ENCODE assay signal across 21 cellular contexts in the genomic region with DNA sequence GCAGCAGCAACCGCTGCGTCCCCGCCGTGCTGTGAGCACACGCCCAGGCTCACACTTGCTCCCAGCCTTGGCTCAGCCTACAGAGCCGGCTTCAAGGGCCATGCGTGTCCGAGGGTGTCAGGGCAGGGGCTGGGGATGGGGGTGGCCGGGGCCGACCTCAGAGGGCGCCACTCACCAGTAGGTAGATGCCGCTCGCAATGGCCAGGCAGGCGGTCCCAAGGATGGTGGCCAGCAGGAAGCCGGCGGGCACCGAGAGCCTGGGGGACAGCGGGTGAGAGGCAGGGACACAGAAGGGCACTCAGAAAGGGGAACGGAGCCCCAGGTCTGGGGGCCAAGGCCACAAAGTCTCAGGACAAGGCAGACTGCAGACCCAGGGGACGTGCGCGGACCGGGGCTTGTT. TPM values are rescaled to one million over a fixed set of nuclear protein-coding genes. Genes with fewer than 3 reads are reported as not detected.
DNase-seq lines count a peak whose midpoint lies in the region; ATAC-seq and TF ChIP-seq lines count a peak whose summit lies in the region.
"Had no signal": no experiment of that assay in that cellular context is flagged by ENCODE, and none has a peak within 500 bp of the region (broad histone marks: within the 10 kb centered on the region; RNA-seq: fewer than 3 reads in every experiment).

No MANE protein-coding gene starts in this region.

- H3K27ac Mint-ChIP-seq in GM23338 (peak overlapping the region; percentile 81; the same call in 1 of the 2 replicates), endodermal cell (no peak overlapping the region)
- H3K27ac Mint-ChIP-seq: CD8-positive, alpha-beta T cell had no signal

- H3K27ac ChIP-seq in BLaER1 (0 out of 2 replicates have a peak overlapping the region, but pooled peaks have one; percentile 70), GM23338 (ENCODE audit: low read depth) (no peak overlapping the region), endodermal cell (ENCODE audit: low read depth, low read length) (peak overlapping the region; percentile 24), neutrophil (peak overlapping the region; percentile 95), heart left ventricle (no peak overlapping the region)
- H3K27ac ChIP-seq: Peyer's patch, SJCRH30 had no signal

- H3K27me3 Mint-ChIP-seq in GM23338 (ENCODE audit: insufficient read depth, low read depth, poor library complexity) (peaks cover 18% of the 10 kb centered on the region), endodermal cell (ENCODE audit: insufficient read depth) (no peaks in the 10 kb centered on the region)

- TF ChIP-seq POLR2A in heart left ventricle (IDR thresholded peaks at IDR 0.05), result no peak

- no peaks in the 10 kb centered on the region for H3K9me3 ChIP-seq in BLaER1
- no peaks in the 10 kb centered on the region for H3K9me3 ChIP-seq in endodermal cell (ENCODE audit: control insufficient read depth, low read length)
- H3K9me3 ChIP-seq in neutrophil, result no peaks in the 10 kb centered on the region
- H3K9me3 ChIP-seq in heart left ventricle, result no peaks in the 10 kb centered on the region
- H3K9me3 ChIP-seq: HAP-1, Peyer's patch, SJCRH30 had no signal

- peaks cover 85% of the 10 kb centered on the region for H3K4me1 ChIP-seq in BLaER1
- peaks cover 7% of the 10 kb centered on the region; the same call in 1 of the 2 replicates for H3K4me1 ChIP-seq in GM23338 (ENCODE audit: insufficient read depth)
- H3K4me1 ChIP-seq in endodermal cell (ENCODE audit: control insufficient read depth, insufficient read depth, low read length), result no peaks in the 10 kb centered on the region
- H3K4me1 ChIP-seq in neutrophil (ENCODE audit: control insufficient read depth in 1 of 2, insufficient read depth in 1 of 2, low read depth in 1 of 2, low read length in 1 of 2), result peaks cover 30 to 44% of the 10 kb centered on the region in 2 experiments
- H3K4me1 ChIP-seq in heart left ventricle, result peaks cover 0 to 34% (median 6%) of the 10 kb centered on the region in 12 donors
- H3K4me1 ChIP-seq: HAP-1 had no signal

- WGBS in endodermal cell (ENCODE audit: insufficient coverage in 1 of 2, insufficient read length in 1 of 2), 2 experiments, result 92% methylated on average over 20 to 23 of the region's 23 CpGs
- WGBS in heart left ventricle, 4 donors, result 89 to 95% (median 92%) methylated on average over 16 to 23 of the region's 23 CpGs

- TF ChIP-seq CTCF in GM23338 (conservative IDR thresholded peaks at IDR 0.05; ENCODE audit: low read depth in 2 of 2) (peak in 1 of 2 experiments; percentile 20; a peak in 2 of 4 replicates), endodermal cell (conservative IDR thresholded peaks at IDR 0.05) (no peak), neutrophil (IDR thresholded peaks at IDR 0.05) (no peak), heart left ventricle (IDR thresholded peaks at IDR 0.05) (no peak), foreskin fibroblast (IDR thresholded peaks at IDR 0.05; ENCODE audit: low read depth, low read length) (no peak)

- H3K9me2 ChIP-seq in GM23338 (ENCODE audit: insufficient read depth), result no peaks in the 10 kb centered on the region

- H3K4me2 ChIP-seq in BLaER1 (peak overlapping the region; percentile 100), GM23338 (no peak overlapping the region)

- H3F3A ChIP-seq in GM23338 (replicated peaks; ENCODE audit: low read depth), result 0 out of 2 replicates have a peak, but pooled peaks cover 3% of the 10 kb centered on the region

- H3K4me1 Mint-ChIP-seq in GM23338 (peaks cover 11% of the 10 kb centered on the region), endodermal cell (peaks cover 5% of the 10 kb centered on the region)

- H3K36me3 Mint-ChIP-seq in GM23338 (ENCODE audit: low read depth), result peaks cover 21% of the 10 kb centered on the region; the same call in 2 of the 3 replicates
- H3K36me3 Mint-ChIP-seq in endodermal cell (ENCODE audit: low read depth), result peaks cover 16% of the 10 kb centered on the region

- intact Hi-C loops in heart left ventricle (cut with DNase I), result no loop called here

- no peak for DNase-seq in GM23338 (ENCODE audit: low spot score)
- no peak for DNase-seq in endodermal cell
- DNase-seq in heart left ventricle, result no peak
- no peak for DNase-seq in foreskin fibroblast
- DNase-seq: C1 segment of cervical spinal cord; CD8-positive, alpha-beta T cell; Kasumi-1; NCI-H1417; NCI-H1694 treated with DMSO at 0.1 percent for 48 hours; NCI-H2081 treated with DMSO at 0.1 percent for 48 hours; NCI-H2171 treated with DMSO at 0.1 percent for 48 hours; NCI-H524 treated with DMSO at 0.1 percent for 48 hours; NCI-H82; Peyer's patch; SJCRH30 had no signal

- no peak overlapping the region for H3K4me3 Mint-ChIP-seq in GM23338
- H3K4me3 Mint-ChIP-seq in endodermal cell, result no peak overlapping the region
- H3K4me3 Mint-ChIP-seq: CD8-positive, alpha-beta T cell had no signal

- H3K9me3 Mint-ChIP-seq in GM23338 (peaks cover 3% of the 10 kb centered on the region; the same call in 1 of the 3 replicates), endodermal cell (no peaks in the 10 kb centered on the region)
- H3K9me3 Mint-ChIP-seq: CD8-positive, alpha-beta T cell had no signal

- no peak overlapping the region for H2AFZ ChIP-seq in GM23338

- H3K27me3 ChIP-seq in BLaER1 (peaks cover 11% of the 10 kb centered on the region), GM23338 (ENCODE audit: insufficient read depth) (no peaks in the 10 kb centered on the region), endodermal cell (ENCODE audit: control insufficient read depth, insufficient read depth, low read length, poor library complexity, severe bottlenecking) (no peaks in the 10 kb centered on the region), neutrophil (peaks cover 2% of the 10 kb centered on the region), heart left ventricle (peaks cover 0 to 5% (median under 1%) of the 10 kb centered on the region in 9 donors)
- H3K27me3 ChIP-seq: Peyer's patch, SJCRH30 had no signal

- H3K79me2 ChIP-seq in GM23338 (replicated peaks; ENCODE audit: insufficient read depth), result peaks cover 14% of the 10 kb centered on the region; the same call in 1 of the 2 replicates

- H3K4me3 ChIP-seq in BLaER1 (no peak overlapping the region), GM23338 (no peak overlapping the region), endodermal cell (ENCODE audit: low read length) (no peak overlapping the region), neutrophil (ENCODE audit: low read depth in 1 of 2, low read length in 1 of 2) (no peak overlapping the region), heart left ventricle (no peak overlapping the region), foreskin fibroblast (ENCODE audit: low read depth in 1 of 2, low read length in 2 of 2) (no peak overlapping the region)
- H3K4me3 ChIP-seq: HAP-1, Peyer's patch, SJCRH30 had no signal

- H4K20me1 ChIP-seq in BLaER1 (peaks cover 97% of the 10 kb centered on the region), GM23338 (replicated peaks; ENCODE audit: insufficient read depth) (peaks cover 7% of the 10 kb centered on the region; the same call in 1 of the 2 replicates)

- ATAC-seq in GM23338, result no peak
- no peak for ATAC-seq in heart left ventricle
- ATAC-seq in HG02884 (IDR thresholded peaks at IDR 0.05; ENCODE audit: unreplicated experiment), result no peak
- ATAC-seq: CD8-positive, alpha-beta T cell had no signal

- H3K9ac ChIP-seq in BLaER1 (no peak overlapping the region; the same call in 1 of the 2 replicates), endodermal cell (ENCODE audit: extremely low read depth, low read length, poor library complexity, severe bottlenecking) (no peak overlapping the region)

- peaks cover 60% of the 10 kb centered on the region for H3K36me3 ChIP-seq in BLaER1
- H3K36me3 ChIP-seq in GM23338 (ENCODE audit: insufficient read depth), result no peaks in the 10 kb centered on the region
- peaks cover 3% of the 10 kb centered on the region for H3K36me3 ChIP-seq in endodermal cell (ENCODE audit: control insufficient read depth, insufficient read depth, low read length)
- H3K36me3 ChIP-seq in neutrophil, result peaks cover 74% of the 10 kb centered on the region
- peaks cover 0 to 55% (median 0%) of the 10 kb centered on the region in 9 donors for H3K36me3 ChIP-seq in heart left ventricle
- H3K36me3 ChIP-seq: SJCRH30 had no signal

TF ChIP-seq in GM23338, 12 proteins besides CTCF, POLR2A, EP300 and RAD21 (continues in another document):
- no peak for TF ChIP-seq NANOG (IDR thresholded peaks at IDR 0.05; ENCODE audit: borderline replicate concordance)
- no peak for TF ChIP-seq EZH2 (IDR thresholded peaks at IDR 0.05; ENCODE audit: low read depth, unreplicated experiment)
- TF ChIP-seq ZNF114 (CRISPR knock-in tag; IDR thresholded peaks at IDR 0.05), result no peak

RNA-seq across cellular contexts. Expression of a gene that starts 4.9 kb away (rescaled TPM):
- total RNA-seq in GM23338 (2014; rRNA removed; shearing (Covaris generic)), result 228 and 275 TPM in 2 replicates
- polyA plus RNA-seq in GM23338 (2016; fragmentation: Nextera tagmentation; extraction: Ambion mirVana), result 281 and 285 TPM in 2 replicates
- 100 to 1,000 TPM; 188 to 220 TPM for total RNA-seq in endodermal cell
- 63.0 TPM for polyA plus RNA-seq in endodermal cell (2013, experiment 1 of 2)
- polyA plus RNA-seq in endodermal cell (2013, experiment 2 of 2), result 54.6 TPM
- 100 to 1,000 TPM in 1 of 9 donors, 10 to 100 TPM in 8; 22.6 to 227 (median 34.4) TPM for total RNA-seq in heart left ventricle
- polyA plus RNA-seq in heart left ventricle, result 10 to 100 TPM; 46.5 to 48.8 TPM

RNA-seq across cellular contexts. Expression of a gene that starts 7.6 kb away (rescaled TPM):
- total RNA-seq in GM23338 (2014; rRNA removed; shearing (Covaris generic)), result 2.7 and 5.1 TPM in 2 replicates
- polyA plus RNA-seq in GM23338 (2016; fragmentation: Nextera tagmentation; extraction: Ambion mirVana) (2.3 and 3.9 TPM in 2 replicates), heart left ventricle (not detected)
- total RNA-seq in endodermal cell (not detected), heart left ventricle (not detected)
- not detected for polyA plus RNA-seq in endodermal cell (2013, experiment 1 of 2)
- not detected for polyA plus RNA-seq in endodermal cell (2013, experiment 2 of 2)
- total RNA-seq: G401, MCF 10A, Peyer's patch, SJCRH30 had no signal

RNA-seq across cellular contexts. Expression of a gene that starts 16.9 kb away (rescaled TPM):
- total RNA-seq in GM23338 (2014; rRNA removed; shearing (Covaris generic)), result 144 and 149 TPM in 2 replicates
- polyA plus RNA-seq in GM23338 (2016; fragmentation: Nextera tagmentation; extraction: Ambion mirVana), result 94.2 and 95.3 TPM in 2 replicates
- total RNA-seq in endodermal cell, result 10 to 100 TPM; 79.8 to 81.4 TPM
- 111 TPM for polyA plus RNA-seq in endodermal cell (2013, experiment 1 of 2)
- polyA plus RNA-seq in endodermal cell (2013, experiment 2 of 2), result 106 TPM
- 10 to 100 TPM; 17.5 to 26.8 (median 20.6) TPM for total RNA-seq in heart left ventricle
- 10 to 100 TPM; 22.3 to 41.2 TPM for polyA plus RNA-seq in heart left ventricle

RNA-seq across cellular contexts. Expression of a gene that starts 40.4 kb away (rescaled TPM):
- 19.2 and 19.4 TPM in 2 replicates for total RNA-seq in GM23338 (2014; rRNA removed; shearing (Covaris generic))
- polyA plus RNA-seq in GM23338 (2016; fragmentation: Nextera tagmentation; extraction: Ambion mirVana) (10.0 and 10.3 TPM in 2 replicates), heart left ventricle (1 to 10 TPM; 1.7 to 4.4 TPM)
- total RNA-seq in endodermal cell (1 to 10 TPM in 1 of 2 donors, under 1 TPM in 1; 0.77 to 2.1 TPM), heart left ventricle (1 to 10 TPM in 6 of 9 donors, under 1 TPM in 3; 0.76 to 9.5 (median 1.4) TPM)
- 0.75 TPM for polyA plus RNA-seq in endodermal cell (2013, experiment 1 of 2)
- 0.46 TPM for polyA plus RNA-seq in endodermal cell (2013, experiment 2 of 2)
- total RNA-seq: MCF 10A had no signal

Comparison
In these comparisons a context has a peak if more than half of its experiments do, and no peak if none do; other contexts are left out.
1. H3K27ac ChIP-seq: peak in BLaER1 (single experiment), endodermal cell (single experiment) and neutrophil (single experiment); none in GM23338 (single experiment) and heart left ventricle (0 of 12).